In genomic region chr19:4115050-4115817, GRCh38 we compare ENCODE assay signal across 9 cellular contexts. TPM values are rescaled to one million over a fixed set of nuclear protein-coding genes. Genes with fewer than 3 reads are reported as not detected.
A peak's percentile ranks its signal among the peaks of the same experiment; 100 is the strongest.
DNase-seq lines count a peak whose midpoint lies in the region; ATAC-seq and FAIRE-seq lines count a peak whose summit lies in the region.
"Had no signal": no experiment of that assay in that cellular context is flagged by ENCODE, and none has a peak within 500 bp of the region (broad histone marks: within the 10 kb centered on the region; RNA-seq: fewer than 3 reads in every experiment).

No MANE protein-coding gene starts in this region.

- H3K36me3 Mint-ChIP-seq in activated naive CD4-positive, alpha-beta T cell treated with anti-CD3 and anti-CD28 coated beads, Interleukin-2, amount 50 U/mL, for 24 hours = peaks cover 3% of the 10 kb centered on the region

- H3K9me3 ChIP-seq in BLaER1 = no peaks in the 10 kb centered on the region; the same call in 1 of the 2 replicates
- H3K9me3 ChIP-seq in small intestine (ENCODE audit: control insufficient read depth, low read depth) = no peaks in the 10 kb centered on the region

- peaks cover 100% of the 10 kb centered on the region for H4K20me1 ChIP-seq in BLaER1

- H3K4me2 ChIP-seq in BLaER1 = peak overlapping the region; percentile 93

- no peaks in the 10 kb centered on the region for H3K9me3 Mint-ChIP-seq in activated naive CD4-positive, alpha-beta T cell treated with anti-CD3 and anti-CD28 coated beads, Interleukin-2, amount 50 U/mL, for 24 hours

- H3K9ac ChIP-seq in BLaER1 = peak overlapping the region; percentile 57

- H3K27ac Mint-ChIP-seq in activated naive CD4-positive, alpha-beta T cell treated with anti-CD3 and anti-CD28 coated beads, Interleukin-2, amount 50 U/mL, for 24 hours = peak overlapping the region; percentile 76

- no peak for FAIRE-seq in small intestine (lab: Jason Lieb, UNC)
- FAIRE-seq: TTC549 had no signal

- H3K4me3 Mint-ChIP-seq in activated naive CD4-positive, alpha-beta T cell treated with anti-CD3 and anti-CD28 coated beads, Interleukin-2, amount 50 U/mL, for 24 hours = peak overlapping the region; percentile 1

- peak overlapping the region; percentile 56 for H3K4me3 ChIP-seq in BLaER1
- no peak overlapping the region for H3K4me3 ChIP-seq in small intestine (ENCODE audit: low read depth in 1 of 2, low read length in 2 of 2)

- H3K36me3 ChIP-seq in BLaER1 (peaks cover 75% of the 10 kb centered on the region), small intestine (ENCODE audit: control insufficient read depth in 2 of 2, insufficient read depth in 2 of 2, low read length in 2 of 2) (peaks cover 6 to 36% of the 10 kb centered on the region in 2 donors)

- WGBS in small intestine, 3 donors = 69 to 82% (median 72%) methylated on average over 27 of the region's 27 CpGs

- no peaks in the 10 kb centered on the region for H3K27me3 Mint-ChIP-seq in activated naive CD4-positive, alpha-beta T cell treated with anti-CD3 and anti-CD28 coated beads, Interleukin-2, amount 50 U/mL, for 24 hours

- ATAC-seq in GM21515 (IDR thresholded peaks at IDR 0.05; ENCODE audit: unreplicated experiment) (peak; percentile 70), HG03457 (IDR thresholded peaks at IDR 0.05; ENCODE audit: unreplicated experiment) (no peak), GM18519 (IDR thresholded peaks at IDR 0.05; ENCODE audit: low FRiP score, unreplicated experiment) (no peak)

- peak overlapping the region; percentile 47 for H3K27ac ChIP-seq in BLaER1
- H3K27ac ChIP-seq in small intestine (ENCODE audit: low read depth in 1 of 2, low read length in 1 of 2) = peak overlapping the region; percentile 16 to 51

- H3K27me3 ChIP-seq in BLaER1 (no peaks in the 10 kb centered on the region), small intestine (ENCODE audit: control insufficient read depth in 2 of 2, insufficient read depth in 2 of 2, low read length in 2 of 2) (no peaks in the 10 kb centered on the region)

- H3K4me1 ChIP-seq in BLaER1 = peaks cover 63% of the 10 kb centered on the region
- H3K4me1 ChIP-seq in small intestine (ENCODE audit: control insufficient read depth in 2 of 2, insufficient read depth in 1 of 2, low read depth in 1 of 2, low read length in 1 of 2) = no peaks in the 10 kb centered on the region

- H3K4me1 Mint-ChIP-seq in activated naive CD4-positive, alpha-beta T cell treated with anti-CD3 and anti-CD28 coated beads, Interleukin-2, amount 50 U/mL, for 24 hours = peaks cover 45% of the 10 kb centered on the region

- peak; percentile 73 to 76 for DNase-seq in NOMO-1 (lab: John Stamatoyannopoulos, UW; ENCODE audit: unreplicated experiment in 2 of 2)
- DNase-seq in small intestine = peak; percentile 43
- DNase-seq in NCI-H446 (lab: John Stamatoyannopoulos, UW) = no peak

RNA-seq across cellular contexts. Expression of gene MAP2K2, which starts 8.7 kb away (rescaled TPM):
- polyA plus RNA-seq in small intestine = 100 to 1,000 TPM; 283 to 522 (median 492) TPM

RNA-seq across cellular contexts. Expression of gene CREB3L3, which starts 38.2 kb away (rescaled TPM):
- polyA plus RNA-seq in small intestine = 100 to 1,000 TPM in 2 of 3 donors, 10 to 100 TPM in 1; 77.2 to 658 (median 496) TPM

RNA-seq across cellular contexts. Expression of gene ZBTB7A, which starts 48.5 kb away (rescaled TPM):
- polyA plus RNA-seq in small intestine = 10 to 100 TPM; 14.3 to 27.0 (median 16.8) TPM

Comparison
In these comparisons a context has a peak if more than half of its experiments do, and no peak if none do; other contexts are left out.
1. DNase-seq: peak in NOMO-1 (2 of 2) and small intestine (single experiment); none in NCI-H446 (0 of 2).